ENCODE assay signal across 8 cellular contexts in genomic region chr19:49929121-49929610, GRCh38. TPM values are rescaled to one million over a fixed set of nuclear protein-coding genes. Genes with fewer than 3 reads are reported as not detected.
DNase-seq lines count a peak whose midpoint lies in the region; ATAC-seq and TF ChIP-seq lines count a peak whose summit lies in the region.

Gene ATF5 (plus strand): TSS chr19:49929205. CDS start chr19:49930851, 1,646 bp downstream.
Gene NUP62 (minus strand): TSS chr19:49929504. CDS start chr19:49909807, 19,697 bp downstream.

- H3K9me3 ChIP-seq in body of pancreas: no peaks in the 10 kb centered on the region
- H3K9me3 ChIP-seq in skeletal muscle satellite cell (replicated peaks; ENCODE audit: low read length): no peaks in the 10 kb centered on the region

- intact Hi-C loops in body of pancreas (cut with DNase I): no loop called here

- ATAC-seq in HG03039 (IDR thresholded peaks at IDR 0.05; ENCODE audit: unreplicated experiment) (peak; percentile 49), body of pancreas (peak; percentile 82)

- peak within 1 kb of the TSS; percentile 86 for H3K4me2 ChIP-seq in skeletal muscle satellite cell (ENCODE audit: low read length)

- H3K36me3 ChIP-seq in body of pancreas (replicated peaks in 1 of 2; ENCODE audit: insufficient read depth in 1 of 2, low read depth in 2 of 2) (no peaks in the 10 kb centered on the region), skeletal muscle satellite cell (ENCODE audit: insufficient read depth, low read length) (peaks cover 39% of the 10 kb centered on the region)

- TF ChIP-seq POLR2A in body of pancreas (IDR thresholded peaks at IDR 0.05): no peak

- peak within 1 kb of the TSS; percentile 87 to 96 (median 91) for H3K27ac ChIP-seq in body of pancreas

- no peak for TF ChIP-seq CTCF in body of pancreas (IDR thresholded peaks at IDR 0.05)

- WGBS in body of pancreas, 2 donors: 0 to 1% methylated on average over 36 to 45 of the region's 48 CpGs

- peaks cover 22% of the 10 kb centered on the region for H3K4me1 ChIP-seq in body of pancreas
- peaks cover 21% of the 10 kb centered on the region for H3K4me1 ChIP-seq in skeletal muscle satellite cell (ENCODE audit: control insufficient read depth, insufficient read depth, low read length)

- H3K4me3 ChIP-seq in body of pancreas (peak within 1 kb of the TSS; percentile 99 to 100), iPS-11a (ENCODE audit: low read depth, low read length) (peak within 1 kb of the TSS; percentile 79), skeletal muscle satellite cell (ENCODE audit: low read length) (peak within 1 kb of the TSS; percentile 83)

- DNase-seq in SIG-M5 treated with dmso at 0.1 percent for 504 hours (lab: John Stamatoyannopoulos, UW; ENCODE audit: unreplicated experiment) (peak; percentile 81), SIG-M5 (lab: John Stamatoyannopoulos, UW) (no peak), NCI-H2081 treated with DMSO at 0.1 percent for 48 hours (lab: John Stamatoyannopoulos, UW) (peak; percentile 65), UCSD-AML1 (lab: John Stamatoyannopoulos, UW; ENCODE audit: unreplicated experiment) (peak; percentile 93), body of pancreas (peak; percentile 86 to 92 (median 90))

- H3K27me3 ChIP-seq in body of pancreas: no peaks in the 10 kb centered on the region
- no peaks in the 10 kb centered on the region for H3K27me3 ChIP-seq in skeletal muscle satellite cell (ENCODE audit: control insufficient read depth, insufficient read depth, low read length)

- H3K9ac ChIP-seq in skeletal muscle satellite cell (ENCODE audit: low read depth, low read length): peak within 1 kb of the TSS; percentile 98

RNA-seq across cellular contexts. Expression of gene ATF5, which starts in this region (rescaled TPM):
- total RNA-seq in body of pancreas: 10 to 100 TPM in 1 of 2 donors, 1 to 10 TPM in 1; 4.7 to 12.2 TPM
- 15.1 and 26.4 TPM in 2 replicates for total RNA-seq in skeletal muscle satellite cell (2012; rRNA removed)

RNA-seq across cellular contexts. Expression of gene NUP62, which starts in this region (rescaled TPM):
- total RNA-seq in body of pancreas: 10 to 100 TPM; 17.9 to 21.8 TPM
- total RNA-seq in skeletal muscle satellite cell (2012; rRNA removed): 24.6 and 29.7 TPM in 2 replicates
